ENCODE assay signal across 1 cellular context in the genomic region with DNA sequence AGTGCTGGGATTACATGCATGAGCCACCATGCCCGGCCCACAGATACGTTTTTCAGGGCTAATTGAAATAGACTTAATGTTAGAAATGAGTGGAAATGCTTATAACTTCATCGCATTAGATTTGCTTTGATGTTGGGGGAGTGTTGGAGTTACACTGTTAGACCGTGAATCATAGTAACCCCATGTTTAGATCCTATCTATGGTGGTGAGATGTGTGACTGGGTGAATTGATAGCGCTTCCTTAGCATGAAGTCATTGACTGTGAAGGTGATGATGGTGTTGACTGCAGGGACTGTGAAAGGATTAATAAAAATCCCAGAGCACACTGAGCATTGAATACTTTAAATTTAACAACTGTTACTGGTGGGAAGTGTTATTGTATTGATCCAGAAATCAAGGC.
TF ChIP-seq lines count a peak whose summit lies in the region.

No MANE protein-coding gene starts in this region.

TF ChIP-seq in A549, 52 proteins besides CTCF, POLR2A, EP300 and RAD21 (continued from another document):
- TF ChIP-seq ESRRA (IDR thresholded peaks at IDR 0.05; ENCODE audit: borderline replicate concordance, low read length) (no peak), SREBF2 (IDR thresholded peaks at IDR 0.05) (no peak), RCOR1 (IDR thresholded peaks at IDR 0.05; ENCODE audit: low read depth, low read length) (no peak), RARB (CRISPR knock-in tag; IDR thresholded peaks at IDR 0.05) (no peak)
